ENCODE assay signal across 8 cellular contexts in the genomic region with DNA sequence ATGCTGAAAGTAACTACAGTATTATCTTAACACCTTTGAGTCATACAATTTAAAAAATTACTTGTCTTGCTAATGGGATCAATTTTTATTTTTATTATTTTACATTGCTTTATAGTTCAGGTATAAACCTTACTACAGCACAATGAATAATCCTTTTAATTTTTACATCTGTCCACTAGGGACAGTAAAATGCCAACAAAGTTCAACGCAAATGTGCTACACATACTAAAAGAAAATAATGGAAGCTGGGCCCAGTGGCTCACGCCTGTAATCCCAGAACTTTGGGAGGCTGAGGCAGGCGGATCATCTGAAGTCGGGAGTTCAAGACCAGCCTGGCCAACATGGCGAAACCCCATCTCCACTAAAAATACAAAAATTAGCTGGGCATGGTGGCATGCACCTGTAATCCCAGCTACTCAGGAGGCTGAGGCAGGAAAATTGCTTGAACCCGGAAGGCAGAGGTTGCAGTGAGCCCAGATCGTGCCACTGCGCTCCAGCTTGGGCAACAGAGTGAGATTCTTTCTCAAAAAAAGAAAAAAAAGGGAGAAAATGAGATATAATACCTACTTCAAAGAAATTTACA.
DNase-seq lines count a peak whose midpoint lies in the region; ATAC-seq, FAIRE-seq and TF ChIP-seq lines count a peak whose summit lies in the region.
"Not testable (repeated sequence)": the region's sequence is repeated elsewhere in the genome, so short reads cannot be mapped to it uniquely, and the experiment has no call there.

No MANE protein-coding gene starts in this region.

- peak; percentile 75 for ATAC-seq in HepG2
- ATAC-seq in stimulated activated naive B cell treated with anti-CD40 and anti-IgM and Interleukin-4, amounts not matched to agents 10 μg/mL and 1 μg/mL and 100 μg/mL, for 72 hours (replicated peaks), result peak in 1 of 2 donors; percentile 62

- TF ChIP-seq POLR2A in HepG2 (IDR thresholded peaks at IDR 0.05; ENCODE audit: insufficient read depth in 1 of 2, low read depth in 2 of 2, low read length in 2 of 2), result not testable (repeated sequence)

- H3K4me1 ChIP-seq in HepG2 (ENCODE audit: insufficient read depth, low read length), result not testable (repeated sequence)

- not testable (repeated sequence) for DNase-seq in CD14-positive monocyte (ENCODE audit: low spot score); stimulated activated naive B cell treated with anti-CD40 and anti-IgM and Interleukin-4, amounts not matched to agents 10 μg/mL and 1 μg/mL and 100 μg/mL, for 72 hours
- DNase-seq in H4 (ENCODE audit: low spot score) (peak; percentile 13), NAMALWA (ENCODE audit: low spot score) (peak; percentile 38), RPMI7951 (ENCODE audit: low read depth) (peak; percentile 20), astrocyte of the spinal cord (ENCODE audit: low read depth, low spot score) (peak; percentile 7), fibroblast of pulmonary artery (ENCODE audit: low read depth) (peak; percentile 37), HepG2 (ENCODE audit: low spot score) (peak; percentile 5)

- H3K4me1 Mint-ChIP-seq in CD14-positive monocyte; stimulated activated naive B cell treated with anti-CD40 and anti-IgM and Interleukin-4, amounts not matched to agents 10 μg/mL and 1 μg/mL and 100 μg/mL, for 72 hours: not testable (repeated sequence)

- not testable (repeated sequence) for H3K4me2 ChIP-seq in HepG2 (ENCODE audit: low read depth, low read length)

- H3K27me3 Mint-ChIP-seq in CD14-positive monocyte (ENCODE audit: low read depth in 3 of 3); stimulated activated naive B cell treated with anti-CD40 and anti-IgM and Interleukin-4, amounts not matched to agents 10 μg/mL and 1 μg/mL and 100 μg/mL, for 72 hours: not testable (repeated sequence)

- BruUV-seq in HepG2 (replicated peaks; lab: Mats Ljungman, UMichigan), result not testable (repeated sequence)

- intact Hi-C loops in CD14-positive monocyte (cut with micrococcal nuclease); HepG2 (cut with micrococcal nuclease; ENCODE audit: unreplicated experiment): not testable (repeated sequence)

- H3K4me3 ChIP-seq in astrocyte of the spinal cord (ENCODE audit: low read depth, low read length); fibroblast of pulmonary artery (replicated peaks; ENCODE audit: low read depth, low read length); HepG2 (replicated peaks in 1 of 3; ENCODE audit: insufficient read depth in 1 of 3, low read depth in 2 of 3, low read length in 3 of 3): not testable (repeated sequence)

- TF ChIP-seq CTCF in CD14-positive monocyte (IDR thresholded peaks at IDR 0.05), result peak; percentile 34
- peak; percentile 47 for TF ChIP-seq CTCF in astrocyte of the spinal cord (IDR thresholded peaks at IDR 0.05; ENCODE audit: low read depth, low read length)
- peak; percentile 43 for TF ChIP-seq CTCF in fibroblast of pulmonary artery (IDR thresholded peaks at IDR 0.05; ENCODE audit: low read length, missing control alignments)
- not testable (repeated sequence) for TF ChIP-seq CTCF in HepG2 (CRISPR knock-in tag; IDR thresholded peaks at IDR 0.05)

- WGBS in HepG2 (ENCODE audit: low lambda C conversion rate), result 81% methylated on average over 8 of the region's 8 CpGs

- peak overlapping the region in 1 of 7 donors; percentile 44 for H3K27ac Mint-ChIP-seq in CD14-positive monocyte
- peak overlapping the region; percentile 42 for H3K27ac Mint-ChIP-seq in stimulated activated naive B cell treated with anti-CD40 and anti-IgM and Interleukin-4, amounts not matched to agents 10 μg/mL and 1 μg/mL and 100 μg/mL, for 72 hours

- H3K27ac ChIP-seq in HepG2 (ENCODE audit: extremely low read length, insufficient read depth, low read length), result not testable (repeated sequence)

- not testable (repeated sequence) for H3K79me2 ChIP-seq in HepG2 (ENCODE audit: insufficient read depth, low read length)

- not testable (repeated sequence) for H3K9me3 ChIP-seq in HepG2 (ENCODE audit: low read length)

- in situ Hi-C loops in astrocyte of the spinal cord (cut with HindIII; ENCODE audit: low sequenced_read_pairs); HepG2 (cut with HindIII; ENCODE audit: extremely low pct_ligation_motif_present, low pct_unique_long_range_greater_than_20kb): not testable (repeated sequence)

- H4K20me1 ChIP-seq in HepG2 (ENCODE audit: insufficient read depth, low read length), result not testable (repeated sequence)

- CTCF ChIA-PET in HepG2 (lab: Yijun Ruan, JAX; ENCODE audit: low intra/inter-chr PET ratio, low total read pairs), result not testable (repeated sequence)

- POLR2A ChIA-PET in HepG2 (lab: Yijun Ruan, JAX), result not testable (repeated sequence)

- H3K9me3 Mint-ChIP-seq in CD14-positive monocyte; stimulated activated naive B cell treated with anti-CD40 and anti-IgM and Interleukin-4, amounts not matched to agents 10 μg/mL and 1 μg/mL and 100 μg/mL, for 72 hours: not testable (repeated sequence)

- not testable (repeated sequence) for TF ChIP-seq EP300 in HepG2 (IDR thresholded peaks at IDR 0.05; ENCODE audit: low read depth in 2 of 2, low read length in 2 of 2); HepG2 (CRISPR knock-in tag; IDR thresholded peaks at IDR 0.05; ENCODE audit: borderline replicate concordance)

- H3K36me3 ChIP-seq in HepG2 (replicated peaks in 1 of 2; ENCODE audit: control insufficient read depth in 1 of 2, insufficient read depth in 2 of 2, low read length in 2 of 2), result peaks cover 6 to 20% of the 10 kb centered on the region in 2 experiments

- H3K36me3 Mint-ChIP-seq in CD14-positive monocyte, result peaks cover 55 to 84% of the 10 kb centered on the region in 2 donors
- peaks cover 33 to 35% of the 10 kb centered on the region in 2 donors for H3K36me3 Mint-ChIP-seq in stimulated activated naive B cell treated with anti-CD40 and anti-IgM and Interleukin-4, amounts not matched to agents 10 μg/mL and 1 μg/mL and 100 μg/mL, for 72 hours

- not testable (repeated sequence) for TF ChIP-seq RAD21 in HepG2 (CRISPR knock-in tag; IDR thresholded peaks at IDR 0.05)

- not testable (repeated sequence) for FAIRE-seq in HepG2 (lab: Jason Lieb, UNC)

- H3K27me3 ChIP-seq in HepG2 (ENCODE audit: control insufficient read depth in 1 of 2, insufficient read depth in 2 of 2, low read length in 2 of 2), result not testable (repeated sequence)

- not testable (repeated sequence) for H2AFZ ChIP-seq in HepG2 (ENCODE audit: low read length)

- H3K9ac ChIP-seq in HepG2 (ENCODE audit: insufficient read depth, low read depth, low read length), result not testable (repeated sequence)

- H3K4me3 Mint-ChIP-seq in CD14-positive monocyte; stimulated activated naive B cell treated with anti-CD40 and anti-IgM and Interleukin-4, amounts not matched to agents 10 μg/mL and 1 μg/mL and 100 μg/mL, for 72 hours: not testable (repeated sequence)

TF ChIP-seq in HepG2, 621 proteins besides CTCF, POLR2A, EP300 and RAD21:
- TF ChIP-seq ZNF232 (CRISPR knock-in tag; IDR thresholded peaks at IDR 0.05; ENCODE audit: borderline replicate concordance) (peak; percentile 90), STAG1 (CRISPR knock-in tag; IDR thresholded peaks at IDR 0.05) (peak; percentile 34)
